ENCODE assay signal across 18 cellular contexts in the genomic region with DNA sequence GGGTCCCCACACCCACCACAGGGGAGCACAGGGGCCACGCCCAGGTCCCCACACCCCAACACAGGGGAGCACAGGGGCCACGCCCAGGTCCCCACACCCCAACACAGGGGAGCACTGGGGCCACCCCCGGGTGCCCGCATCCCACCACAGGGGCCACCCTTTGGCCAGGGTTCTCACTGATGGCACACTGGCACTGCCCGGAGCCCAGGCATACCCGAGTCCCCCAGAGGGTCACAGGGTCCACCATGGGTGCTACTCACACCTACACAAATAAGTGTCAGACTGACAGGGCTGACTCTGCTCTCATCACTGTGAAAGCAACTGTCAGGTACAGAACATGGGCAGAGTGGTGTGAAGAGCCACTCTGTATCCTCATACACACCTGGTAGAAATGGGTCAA.
A peak's percentile ranks its signal among the peaks of the same experiment; 100 is the strongest.
DNase-seq lines count a peak whose midpoint lies in the region; ATAC-seq and TF ChIP-seq lines count a peak whose summit lies in the region.
"Had no signal": no experiment of that assay in that cellular context is flagged by ENCODE, and none has a peak within 500 bp of the region (broad histone marks: within the 10 kb centered on the region; RNA-seq: fewer than 3 reads in every experiment).

No MANE protein-coding gene starts in this region.

- H3K27ac Mint-ChIP-seq in activated naive CD8-positive, alpha-beta T cell treated with anti-CD3 and anti-CD28 coated beads, Interleukin-2, amount 50 U/mL, for 24 hours, result peak overlapping the region; percentile 18
- H3K27ac Mint-ChIP-seq in activated naive CD8-positive, alpha-beta T cell treated with anti-CD3 and anti-CD28 coated beads for 36 hours, result no peak overlapping the region
- H3K27ac Mint-ChIP-seq in central memory CD8-positive, alpha-beta T cell (ENCODE audit: low read depth), result peak overlapping the region; percentile 16
- no peak overlapping the region for H3K27ac Mint-ChIP-seq in osteocyte (ENCODE audit: unreplicated experiment)
- H3K27ac Mint-ChIP-seq in nephron progenitor cell, result no peak overlapping the region
- H3K27ac Mint-ChIP-seq: H9 had no signal

- TF ChIP-seq CTCF in osteocyte (IDR thresholded peaks at IDR 0.05) (no peak), nephron progenitor cell (IDR thresholded peaks at IDR 0.05) (no peak)

- H3K9me3 Mint-ChIP-seq in activated naive CD8-positive, alpha-beta T cell treated with anti-CD3 and anti-CD28 coated beads, Interleukin-2, amount 50 U/mL, for 24 hours, result no peaks in the 10 kb centered on the region
- H3K9me3 Mint-ChIP-seq in activated naive CD8-positive, alpha-beta T cell treated with anti-CD3 and anti-CD28 coated beads for 36 hours, result peaks cover 3% of the 10 kb centered on the region
- H3K9me3 Mint-ChIP-seq in central memory CD8-positive, alpha-beta T cell, result no peaks in the 10 kb centered on the region
- H3K9me3 Mint-ChIP-seq in osteocyte (ENCODE audit: unreplicated experiment) (no peaks in the 10 kb centered on the region), nephron progenitor cell (no peaks in the 10 kb centered on the region)
- H3K9me3 Mint-ChIP-seq: CD4-positive, CD25-positive, alpha-beta regulatory T cell; CD8-positive, alpha-beta memory T cell; H9 had no signal

- H3K4me3 Mint-ChIP-seq in activated naive CD8-positive, alpha-beta T cell treated with anti-CD3 and anti-CD28 coated beads, Interleukin-2, amount 50 U/mL, for 24 hours, result no peak overlapping the region
- H3K4me3 Mint-ChIP-seq in activated naive CD8-positive, alpha-beta T cell treated with anti-CD3 and anti-CD28 coated beads for 36 hours, result no peak overlapping the region
- no peak overlapping the region for H3K4me3 Mint-ChIP-seq in central memory CD8-positive, alpha-beta T cell
- H3K4me3 Mint-ChIP-seq in osteocyte (ENCODE audit: unreplicated experiment) (no peak overlapping the region), nephron progenitor cell (no peak overlapping the region)
- H3K4me3 Mint-ChIP-seq: CD4-positive, CD25-positive, alpha-beta regulatory T cell; CD8-positive, alpha-beta memory T cell; H9 had no signal

- H3K36me3 Mint-ChIP-seq in activated naive CD8-positive, alpha-beta T cell treated with anti-CD3 and anti-CD28 coated beads, Interleukin-2, amount 50 U/mL, for 24 hours (ENCODE audit: low read depth), result peaks cover 47% of the 10 kb centered on the region
- peaks cover 50% of the 10 kb centered on the region for H3K36me3 Mint-ChIP-seq in activated naive CD8-positive, alpha-beta T cell treated with anti-CD3 and anti-CD28 coated beads for 36 hours
- H3K36me3 Mint-ChIP-seq in central memory CD8-positive, alpha-beta T cell (ENCODE audit: insufficient read depth), result peaks cover 2% of the 10 kb centered on the region
- H3K36me3 Mint-ChIP-seq in osteocyte (ENCODE audit: unreplicated experiment) (peaks cover 10% of the 10 kb centered on the region), nephron progenitor cell (ENCODE audit: low read depth) (peaks cover 49% of the 10 kb centered on the region)

- H3K27me3 Mint-ChIP-seq in activated naive CD8-positive, alpha-beta T cell treated with anti-CD3 and anti-CD28 coated beads, Interleukin-2, amount 50 U/mL, for 24 hours, result no peaks in the 10 kb centered on the region
- H3K27me3 Mint-ChIP-seq in activated naive CD8-positive, alpha-beta T cell treated with anti-CD3 and anti-CD28 coated beads for 36 hours, result no peaks in the 10 kb centered on the region
- H3K27me3 Mint-ChIP-seq in central memory CD8-positive, alpha-beta T cell, result no peaks in the 10 kb centered on the region
- no peaks in the 10 kb centered on the region for H3K27me3 Mint-ChIP-seq in osteocyte (ENCODE audit: unreplicated experiment)
- no peaks in the 10 kb centered on the region for H3K27me3 Mint-ChIP-seq in nephron progenitor cell (ENCODE audit: low read depth, poor library complexity)
- H3K27me3 Mint-ChIP-seq: CD8-positive, alpha-beta memory T cell had no signal

- H3K4me1 Mint-ChIP-seq in activated naive CD8-positive, alpha-beta T cell treated with anti-CD3 and anti-CD28 coated beads, Interleukin-2, amount 50 U/mL, for 24 hours, result no peaks in the 10 kb centered on the region
- peaks cover 2% of the 10 kb centered on the region for H3K4me1 Mint-ChIP-seq in activated naive CD8-positive, alpha-beta T cell treated with anti-CD3 and anti-CD28 coated beads for 36 hours
- no peaks in the 10 kb centered on the region for H3K4me1 Mint-ChIP-seq in central memory CD8-positive, alpha-beta T cell
- H3K4me1 Mint-ChIP-seq in osteocyte (ENCODE audit: unreplicated experiment), result no peaks in the 10 kb centered on the region
- no peaks in the 10 kb centered on the region for H3K4me1 Mint-ChIP-seq in nephron progenitor cell
- H3K4me1 Mint-ChIP-seq: H9 had no signal

- ATAC-seq in activated naive CD8-positive, alpha-beta T cell treated with anti-CD3 and anti-CD28 coated beads, Interleukin-2, amount 50 U/mL, for 24 hours, result peak; percentile 33
- ATAC-seq in central memory CD8-positive, alpha-beta T cell (replicated peaks; ENCODE audit: extremely low read depth, poor library complexity, severe bottlenecking), result no peak
- ATAC-seq: GM12878 had no signal

- DNase-seq in activated naive CD8-positive, alpha-beta T cell treated with anti-CD3 and anti-CD28 coated beads, Interleukin-2, amount 50 U/mL, for 24 hours, result peak; percentile 3
- no peak for DNase-seq in activated naive CD8-positive, alpha-beta T cell treated with anti-CD3 and anti-CD28 coated beads for 36 hours
- no peak for DNase-seq in central memory CD8-positive, alpha-beta T cell (ENCODE audit: low spot score in 2 of 2)
- DNase-seq in osteocyte (ENCODE audit: extremely low spot score, unreplicated experiment) (peak; percentile 75), foreskin melanocyte (no peak), nephron progenitor cell (no peak)
- DNase-seq: ACHN; BE2C; C1 segment of cervical spinal cord; CD4-positive, CD25-positive, alpha-beta regulatory T cell; CD8-positive, alpha-beta memory T cell; COR-L47; DMS 273 treated with DMSO at 0.1 percent for 48 hours; DMS53; DND-41; EL; H9 had no signal

Comparison
In these comparisons a context has a peak if more than half of its experiments do, and no peak if none do; other contexts are left out.
1. DNase-seq: peak in activated naive CD8-positive, alpha-beta T cell treated with anti-CD3 and anti-CD28 coated beads, Interleukin-2, amount 50 U/mL, for 24 hours (single experiment) and osteocyte (single experiment); none in activated naive CD8-positive, alpha-beta T cell treated with anti-CD3 and anti-CD28 coated beads for 36 hours (single experiment), central memory CD8-positive, alpha-beta T cell (0 of 2), foreskin melanocyte (single experiment) and nephron progenitor cell (single experiment).
2. H3K27ac Mint-ChIP-seq: peak in activated naive CD8-positive, alpha-beta T cell treated with anti-CD3 and anti-CD28 coated beads, Interleukin-2, amount 50 U/mL, for 24 hours (single experiment) and central memory CD8-positive, alpha-beta T cell (single experiment); none in activated naive CD8-positive, alpha-beta T cell treated with anti-CD3 and anti-CD28 coated beads for 36 hours (single experiment), osteocyte (single experiment) and nephron progenitor cell (single experiment).